Comparison of ENCODE assay signal across 21 cellular contexts in genomic region chr20:24632581-24632980, GRCh38.
A peak's percentile ranks its signal among the peaks of the same experiment; 100 is the strongest.
DNase-seq lines count a peak whose midpoint lies in the region; ATAC-seq, FAIRE-seq and TF ChIP-seq lines count a peak whose summit lies in the region.
"Had no signal": no experiment of that assay in that cellular context is flagged by ENCODE, and none has a peak within 500 bp of the region (broad histone marks: within the 10 kb centered on the region; RNA-seq: fewer than 3 reads in every experiment).

No MANE protein-coding gene starts in this region.

- H3K18ac ChIP-seq in mesendoderm (ENCODE audit: low read length), result no peak overlapping the region

- CTCF ChIA-PET in HepG2 (lab: Yijun Ruan, JAX; ENCODE audit: low intra/inter-chr PET ratio, low total read pairs), result no interaction called here

- H3K27me3 ChIP-seq in SJCRH30 (no peaks in the 10 kb centered on the region), mesendoderm (ENCODE audit: insufficient read depth, low read length, poor library complexity) (no peaks in the 10 kb centered on the region), HepG2 (ENCODE audit: control insufficient read depth in 1 of 2, insufficient read depth in 2 of 2, low read length in 2 of 2) (peaks cover 0 to 27% of the 10 kb centered on the region in 2 experiments; a peak in 3 of 5 replicates)

- H3K27ac ChIP-seq in SJCRH30 (peak overlapping the region; percentile 99), mesendoderm (ENCODE audit: low read depth, low read length) (no peak overlapping the region), HepG2 (ENCODE audit: extremely low read length, insufficient read depth, low read length) (no peak overlapping the region)
- H3K27ac ChIP-seq: HL-60 had no signal

- WGBS in mesendoderm (ENCODE audit: extremely low coverage, insufficient coverage, low lambda C conversion rate), result no CpG with 5 or more reads among the region's 7 CpGs
- 34% methylated on average over 7 of the region's 7 CpGs for WGBS in HepG2 (ENCODE audit: low lambda C conversion rate)

- no peak overlapping the region for H4K5ac ChIP-seq in mesendoderm (ENCODE audit: low read length)

- H3K79me2 ChIP-seq in mesendoderm (ENCODE audit: control insufficient read depth, insufficient read depth, low read length) (no peaks in the 10 kb centered on the region), HepG2 (ENCODE audit: insufficient read depth, low read length) (no peaks in the 10 kb centered on the region)

- H3K4ac ChIP-seq in mesendoderm (ENCODE audit: low read depth, low read length), result no peak overlapping the region

- TF ChIP-seq POLR2A in HepG2 (IDR thresholded peaks at IDR 0.05; ENCODE audit: insufficient read depth in 1 of 2, low read depth in 2 of 2, low read length in 2 of 2), result no peak

- H3K4me3 ChIP-seq in SJCRH30 (0 out of 2 replicates have a peak overlapping the region, but pooled peaks have one; percentile 15), mesendoderm (ENCODE audit: low read length) (no peak overlapping the region), HepG2 (replicated peaks in 1 of 3; ENCODE audit: insufficient read depth in 1 of 3, low read depth in 2 of 3, low read length in 3 of 3) (no peak overlapping the region)

- no peak for FAIRE-seq in HepG2 (lab: Jason Lieb, UNC)
- FAIRE-seq: GM12891, HTR-8/SVneo had no signal

- H3K79me1 ChIP-seq in mesendoderm (ENCODE audit: low read length), result no peaks in the 10 kb centered on the region

- no peak overlapping the region for H2BK120ac ChIP-seq in mesendoderm (ENCODE audit: low read depth, low read length)

- H3K4me3 Mint-ChIP-seq in stimulated activated naive CD8-positive, alpha-beta T cell treated with anti-CD3 and anti-CD28 coated beads, Interleukin-15, amount 100 ng/mL, for 72 hours, result no peak overlapping the region
- H3K4me3 Mint-ChIP-seq: T-cell had no signal

- no peaks in the 10 kb centered on the region for H3K9me3 Mint-ChIP-seq in stimulated activated naive CD8-positive, alpha-beta T cell treated with anti-CD3 and anti-CD28 coated beads, Interleukin-15, amount 100 ng/mL, for 72 hours
- H3K9me3 Mint-ChIP-seq: T-cell had no signal

- H3K9ac ChIP-seq in mesendoderm (ENCODE audit: low read length) (no peak overlapping the region), HepG2 (ENCODE audit: insufficient read depth, low read depth, low read length) (no peak overlapping the region)

- no peak overlapping the region for H2AK5ac ChIP-seq in mesendoderm (ENCODE audit: low read length)

- no peak overlapping the region for H2BK15ac ChIP-seq in mesendoderm (replicated peaks; ENCODE audit: low read depth)

- in situ Hi-C loops in G401 (cut with HindIII; ENCODE audit: low sequenced_read_pairs) (no loop called here), HepG2 (cut with HindIII; ENCODE audit: extremely low pct_ligation_motif_present, low pct_unique_long_range_greater_than_20kb) (loop anchor here (10.0 kb wide), 1 partner anchor 58 kb away; no protein-coding TSS in a partner anchor)

- H3K27me3 Mint-ChIP-seq in stimulated activated naive CD8-positive, alpha-beta T cell treated with anti-CD3 and anti-CD28 coated beads, Interleukin-15, amount 100 ng/mL, for 72 hours, result peaks cover 12% of the 10 kb centered on the region

- no peaks in the 10 kb centered on the region; the same call in 1 of the 2 replicates for H4K20me1 ChIP-seq in HepG2 (ENCODE audit: insufficient read depth, low read length)

- H3K36me3 ChIP-seq in SJCRH30 (no peaks in the 10 kb centered on the region), mesendoderm (ENCODE audit: control insufficient read depth, insufficient read depth, low read length) (no peaks in the 10 kb centered on the region), HepG2 (replicated peaks in 1 of 2; ENCODE audit: control insufficient read depth in 1 of 2, insufficient read depth in 2 of 2, low read length in 2 of 2) (no peaks in the 10 kb centered on the region)

- TF ChIP-seq RAD21 in HepG2 (CRISPR knock-in tag; IDR thresholded peaks at IDR 0.05), result no peak

- intact Hi-C loops in HepG2 (cut with micrococcal nuclease; ENCODE audit: unreplicated experiment), result no loop called here

- no peak for TF ChIP-seq EP300 in HepG2 (IDR thresholded peaks at IDR 0.05; ENCODE audit: low read depth in 2 of 2, low read length in 2 of 2)
- TF ChIP-seq EP300 in HepG2 (CRISPR knock-in tag; IDR thresholded peaks at IDR 0.05; ENCODE audit: borderline replicate concordance), result no peak

- no peak overlapping the region for H4K8ac ChIP-seq in mesendoderm (ENCODE audit: low read depth, low read length)

- H3K56ac ChIP-seq in mesendoderm (ENCODE audit: low read length), result no peak overlapping the region

- POLR2A ChIA-PET in HepG2 (lab: Yijun Ruan, JAX), result no interaction called here

- no peak for TF ChIP-seq CTCF in HepG2 (CRISPR knock-in tag; IDR thresholded peaks at IDR 0.05)

- no peaks in the 10 kb centered on the region for H3K9me3 ChIP-seq in SJCRH30 (replicated peaks)
- no peaks in the 10 kb centered on the region for H3K9me3 ChIP-seq in HepG2 (ENCODE audit: low read length)

- H3K23ac ChIP-seq in mesendoderm (ENCODE audit: low read length), result no peak overlapping the region

- no peak overlapping the region for H3K27ac Mint-ChIP-seq in stimulated activated naive CD8-positive, alpha-beta T cell treated with anti-CD3 and anti-CD28 coated beads, Interleukin-15, amount 100 ng/mL, for 72 hours
- H3K27ac Mint-ChIP-seq: T-cell had no signal

- peak; percentile 28 for DNase-seq in COR-L47 (lab: John Stamatoyannopoulos, UW)
- DNase-seq in G401 (ENCODE audit: low spot score), result peak; percentile 47
- DNase-seq in SJCRH30, result peak; percentile 66 to 91
- peak; percentile 44 for DNase-seq in mesendoderm
- no peak for DNase-seq in stimulated activated naive CD8-positive, alpha-beta T cell treated with anti-CD3 and anti-CD28 coated beads, Interleukin-15, amount 100 ng/mL, for 72 hours
- DNase-seq in superior temporal gyrus (ENCODE audit: extremely low spot score), result no peak
- DNase-seq in HepG2 (ENCODE audit: low spot score), result no peak
- DNase-seq: GOT3, Kasumi-1, MM.1S, NCI-H1092, NCI-H146, NCI-H2081 treated with DMSO at 0.1 percent for 48 hours, NCI-H2227 treated with DMSO at 0.1 percent for 48 hours, NCI-H526, SHP77, T-cell had no signal

- peaks cover 25% of the 10 kb centered on the region for H3K4me1 Mint-ChIP-seq in stimulated activated naive CD8-positive, alpha-beta T cell treated with anti-CD3 and anti-CD28 coated beads, Interleukin-15, amount 100 ng/mL, for 72 hours

- no peak for ATAC-seq in stimulated activated naive CD8-positive, alpha-beta T cell treated with anti-CD3 and anti-CD28 coated beads, Interleukin-15, amount 100 ng/mL, for 72 hours
- no peak for ATAC-seq in HepG2
- ATAC-seq: SK-N-SH treated with all-trans-retinoic acid at 6 μM for 48 hours, T-cell had no signal

- H3K4me2 ChIP-seq in mesendoderm (ENCODE audit: low read length), result no peak overlapping the region
- no peak overlapping the region for H3K4me2 ChIP-seq in HepG2 (ENCODE audit: low read depth, low read length)

- H2AFZ ChIP-seq in HepG2 (ENCODE audit: low read length), result no peak overlapping the region

- BruUV-seq in HepG2 (replicated peaks; lab: Mats Ljungman, UMichigan), result no TSS peak

- H2BK5ac ChIP-seq in mesendoderm (ENCODE audit: low read length), result no peak overlapping the region

- H3K4me1 ChIP-seq in SJCRH30 (peaks cover 52% of the 10 kb centered on the region), mesendoderm (ENCODE audit: control insufficient read depth, low read depth, low read length) (no peaks in the 10 kb centered on the region), HepG2 (ENCODE audit: insufficient read depth, low read length) (no peaks in the 10 kb centered on the region)

TF ChIP-seq in HepG2, 621 proteins besides CTCF, POLR2A, EP300 and RAD21 (continues in another document):
- no peak for TF ChIP-seq U2AF2 (IDR thresholded peaks at IDR 0.05; ENCODE audit: low read depth, low read length)
- TF ChIP-seq MTA3 (CRISPR knock-in tag; IDR thresholded peaks at IDR 0.05), result no peak
- no peak for TF ChIP-seq ZKSCAN1 (IDR thresholded peaks at IDR 0.05; ENCODE audit: low read length)
- no peak for TF ChIP-seq LRRFIP1 (CRISPR knock-in tag; conservative IDR thresholded peaks at IDR 0.05)
- TF ChIP-seq REL (CRISPR knock-in tag; conservative IDR thresholded peaks at IDR 0.05), result no peak
- no peak for TF ChIP-seq MTA1 (CRISPR knock-in tag; IDR thresholded peaks at IDR 0.05; ENCODE audit: borderline replicate concordance)
- TF ChIP-seq MXD4 (CRISPR knock-in tag; IDR thresholded peaks at IDR 0.05), result no peak
- no peak for TF ChIP-seq ZNF251 (CRISPR knock-in tag; IDR thresholded peaks at IDR 0.05)
- TF ChIP-seq, protein P1, sequence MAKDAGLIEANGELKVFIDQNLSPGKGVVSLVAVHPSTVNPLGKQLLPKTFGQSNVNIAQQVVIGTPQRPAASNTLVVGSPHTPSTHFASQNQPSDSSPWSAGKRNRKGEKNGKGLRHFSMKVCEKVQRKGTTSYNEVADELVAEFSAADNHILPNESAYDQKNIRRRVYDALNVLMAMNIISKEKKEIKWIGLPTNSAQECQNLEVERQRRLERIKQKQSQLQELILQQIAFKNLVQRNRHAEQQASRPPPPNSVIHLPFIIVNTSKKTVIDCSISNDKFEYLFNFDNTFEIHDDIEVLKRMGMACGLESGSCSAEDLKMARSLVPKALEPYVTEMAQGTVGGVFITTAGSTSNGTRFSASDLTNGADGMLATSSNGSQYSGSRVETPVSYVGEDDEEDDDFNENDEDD (CRISPR knock-in tag; IDR thresholded peaks at IDR 0.05; ENCODE audit: borderline replicate concordance), result no peak
- no peak for TF ChIP-seq MIXL1 (CRISPR knock-in tag; IDR thresholded peaks at IDR 0.05)
- TF ChIP-seq FOSL2 (CRISPR knock-in tag; IDR thresholded peaks at IDR 0.05), result no peak
- TF ChIP-seq YY1 (IDR thresholded peaks at IDR 0.05; ENCODE audit: insufficient read depth, insufficient replicate concordance, low read depth, low read length), result no peak
- TF ChIP-seq TAF15 (IDR thresholded peaks at IDR 0.05; ENCODE audit: low read depth, low read length, poor library complexity, severe bottlenecking), result no peak

Comparison
In these comparisons a context has a peak if more than half of its experiments do, and no peak if none do; other contexts are left out.
1. DNase-seq: peak in COR-L47 (single experiment), G401 (single experiment), SJCRH30 (2 of 2) and mesendoderm (single experiment); none in stimulated activated naive CD8-positive, alpha-beta T cell treated with anti-CD3 and anti-CD28 coated beads, Interleukin-15, amount 100 ng/mL, for 72 hours (0 of 2), superior temporal gyrus (single experiment) and HepG2 (single experiment).